Comparison of ENCODE assay signal across 38 cellular contexts in genomic region chr1:47252369-47252768, GRCh38. TPM values are rescaled to one million over a fixed set of nuclear protein-coding genes. Genes with fewer than 3 reads are reported as not detected.
"Had no signal": no experiment of that assay in that cellular context is flagged by ENCODE, and none has a peak within 500 bp of the region (broad histone marks: within the 10 kb centered on the region; RNA-seq: fewer than 3 reads in every experiment).

No MANE protein-coding gene starts in this region.

- H3K4me3 Mint-ChIP-seq: activated CD4-positive, alpha-beta memory T cell treated with anti-CD3 and anti-CD28 coated beads for 36 hours; activated CD4-positive, alpha-beta T cell treated with anti-CD3 and anti-CD28 coated beads for 36 hours; activated CD4-positive, alpha-beta T cell treated with anti-CD3 and anti-CD28 coated beads, Interleukin-2, amount 10 ng/mL, durations not matched to agents 24 days and 14 days; activated CD8-positive, alpha-beta memory T cell treated with anti-CD3 and anti-CD28 coated beads, Interleukin-2, amount 10 ng/mL, durations not matched to agents 7 days and 5 days; activated CD8-positive, alpha-beta T cell treated with anti-CD3 and anti-CD28 coated beads, Interleukin-2, amount 10 ng/mL, durations not matched to agents 7 days and 5 days; activated naive CD4-positive, alpha-beta T cell treated with anti-CD3 and anti-CD28 coated beads for 36 hours; activated naive CD4-positive, alpha-beta T cell treated with anti-CD3 and anti-CD28 coated beads, Interleukin-2, amount 50 U/mL, for 24 hours; activated naive CD8-positive, alpha-beta T cell treated with anti-CD3 and anti-CD28 coated beads for 36 hours; activated naive CD8-positive, alpha-beta T cell treated with anti-CD3 and anti-CD28 coated beads, Interleukin-2, amount 50 U/mL, for 24 hours; activated T-helper 1 cell treated with anti-CD3 and anti-CD28 coated beads, Interleukin-12 subunit alpha, Interleukin-12 subunit beta, Interleukin-2, Interleukin-4 antibody, amounts not matched to agents 30 ng/mL and 10 ng/mL and 1 ng/mL, durations not matched to agents 14 hours and 24 hours and 36 hours; brain; T-helper 17 cell; T-helper 2 cell treated with Interferon-gamma antibody and Interleukin-4, amounts not matched to agents 5 μg/mL and 100 μg/mL, for 36 hours had no signal

- H3K4me1 ChIP-seq: adrenal gland, breast epithelium, colonic mucosa, esophagus muscularis mucosa had no signal

- H3K36me3 Mint-ChIP-seq: brain had no signal

- H3K9me3 Mint-ChIP-seq: activated CD4-positive, alpha-beta memory T cell treated with anti-CD3 and anti-CD28 coated beads for 36 hours; activated CD4-positive, alpha-beta T cell treated with anti-CD3 and anti-CD28 coated beads, Interleukin-2, amount 10 ng/mL, durations not matched to agents 24 days and 14 days; activated naive CD4-positive, alpha-beta T cell treated with anti-CD3 and anti-CD28 coated beads for 36 hours; activated naive CD4-positive, alpha-beta T cell treated with anti-CD3 and anti-CD28 coated beads, Interleukin-2, amount 50 U/mL, for 24 hours; activated naive CD8-positive, alpha-beta T cell treated with anti-CD3 and anti-CD28 coated beads for 36 hours; activated naive CD8-positive, alpha-beta T cell treated with anti-CD3 and anti-CD28 coated beads, Interleukin-2, amount 50 U/mL, for 24 hours; activated T-helper 1 cell treated with anti-CD3 and anti-CD28 coated beads, Interleukin-12 subunit alpha, Interleukin-12 subunit beta, Interleukin-2, Interleukin-4 antibody, amounts not matched to agents 30 ng/mL and 10 ng/mL and 1 ng/mL, durations not matched to agents 14 hours and 24 hours and 36 hours; activated T-helper 2 cell treated with anti-CD3 and anti-CD28 coated beads, Interferon-gamma antibody, Interleukin-2, Interleukin-4, amounts not matched to agents 10 μg/mL and 5 μg/mL and 100 μg/mL, durations not matched to agents 14 hours and 24 hours and 36 hours; brain; T-helper 2 cell treated with Interferon-gamma antibody and Interleukin-4, amounts not matched to agents 5 μg/mL and 100 μg/mL, for 36 hours had no signal

- H3K9me3 ChIP-seq: adrenal gland, breast epithelium, colonic mucosa, esophagus muscularis mucosa had no signal

- H3K4me1 Mint-ChIP-seq: activated CD4-positive, alpha-beta T cell treated with anti-CD3 and anti-CD28 coated beads for 36 hours; activated CD4-positive, alpha-beta T cell treated with anti-CD3 and anti-CD28 coated beads, Interleukin-2, amount 10 ng/mL, durations not matched to agents 24 days and 14 days; activated CD8-positive, alpha-beta memory T cell treated with anti-CD3 and anti-CD28 coated beads, Interleukin-2, amount 10 ng/mL, durations not matched to agents 7 days and 5 days; activated naive CD4-positive, alpha-beta T cell treated with anti-CD3 and anti-CD28 coated beads, Interleukin-2, amount 50 U/mL, for 24 hours; activated naive CD8-positive, alpha-beta T cell treated with anti-CD3 and anti-CD28 coated beads for 36 hours; activated naive CD8-positive, alpha-beta T cell treated with anti-CD3 and anti-CD28 coated beads, Interleukin-2, amount 50 U/mL, for 24 hours; brain; T-helper 17 cell had no signal

- DNase-seq: activated CD4-positive, alpha-beta memory T cell treated with anti-CD3 and anti-CD28 coated beads for 36 hours; activated CD4-positive, alpha-beta T cell treated with anti-CD3 and anti-CD28 coated beads for 36 hours; activated CD4-positive, alpha-beta T cell treated with anti-CD3 and anti-CD28 coated beads, Interleukin-2, amount 10 ng/mL, durations not matched to agents 24 days and 14 days; activated CD4-positive, CD25-positive, alpha-beta regulatory T cell; activated CD4-positive, CD25-positive, alpha-beta regulatory T cell treated with anti-CD3 and anti-CD28 coated beads, Interleukin-2, amount 50 U/mL, for 72 hours; activated CD8-positive, alpha-beta memory T cell treated with anti-CD3 and anti-CD28 coated beads, Interleukin-2, amount 10 ng/mL, durations not matched to agents 7 days and 5 days; activated CD8-positive, alpha-beta memory T cell treated with anti-CD3 and anti-CD28 coated beads, Interleukin-2, amount 50 U/mL, for 4 hours; activated CD8-positive, alpha-beta T cell treated with anti-CD3 and anti-CD28 coated beads, Interleukin-2, amount 10 ng/mL, durations not matched to agents 7 days and 5 days; activated effector memory CD4-positive, alpha-beta T cell treated with anti-CD3 and anti-CD28 coated beads, Interleukin-2, amount 50 U/mL, for 16 hours; activated naive CD4-positive, alpha-beta T cell treated with anti-CD3 and anti-CD28 coated beads for 36 hours; activated naive CD8-positive, alpha-beta T cell treated with anti-CD3 and anti-CD28 coated beads for 36 hours; activated naive CD8-positive, alpha-beta T cell treated with anti-CD3 and anti-CD28 coated beads, Interleukin-2, amount 50 U/mL, for 24 hours; activated T-cell treated with anti-CD3 and anti-CD28 coated beads, Interleukin-2, amount 50 U/mL, for 1 hour; activated T-cell treated with anti-CD3 and anti-CD28 coated beads, Interleukin-2, amount 50 U/mL, for 48 hours; adrenal gland; amygdala; aorta; central memory CD4-positive, alpha-beta T cell; cerebellar nuclear complex; colonic mucosa; effector CD8-positive, alpha-beta T cell; erythroblast; foreskin fibroblast; head of caudate nucleus; T-helper 1 cell; T-helper 17 cell; T1000 had no signal

- ATAC-seq: activated CD4-positive, alpha-beta T cell treated with anti-CD3 and anti-CD28 coated beads for 36 hours; activated CD8-positive, alpha-beta memory T cell treated with anti-CD3 and anti-CD28 coated beads, Interleukin-2, amount 10 ng/mL, durations not matched to agents 7 days and 5 days; activated CD8-positive, alpha-beta T cell treated with anti-CD3 and anti-CD28 coated beads, Interleukin-2, amount 10 ng/mL, durations not matched to agents 7 days and 5 days; activated naive CD8-positive, alpha-beta T cell treated with anti-CD3 and anti-CD28 coated beads, Interleukin-2, amount 50 U/mL, for 24 hours; T-helper 17 cell had no signal

- H3K27me3 ChIP-seq: adrenal gland, breast epithelium, cardiac muscle cell, colonic mucosa, esophagus muscularis mucosa had no signal

- H3K36me3 ChIP-seq: adrenal gland, breast epithelium, cardiac muscle cell, colonic mucosa, esophagus muscularis mucosa had no signal

- H3K27ac Mint-ChIP-seq: activated CD4-positive, alpha-beta memory T cell treated with anti-CD3 and anti-CD28 coated beads for 36 hours; activated CD4-positive, alpha-beta T cell treated with anti-CD3 and anti-CD28 coated beads for 36 hours; activated CD4-positive, alpha-beta T cell treated with anti-CD3 and anti-CD28 coated beads, Interleukin-2, amount 10 ng/mL, durations not matched to agents 24 days and 14 days; activated CD8-positive, alpha-beta memory T cell treated with anti-CD3 and anti-CD28 coated beads, Interleukin-2, amount 10 ng/mL, durations not matched to agents 7 days and 5 days; activated CD8-positive, alpha-beta T cell treated with anti-CD3 and anti-CD28 coated beads, Interleukin-2, amount 10 ng/mL, durations not matched to agents 7 days and 5 days; activated naive CD4-positive, alpha-beta T cell treated with anti-CD3 and anti-CD28 coated beads for 36 hours; activated naive CD4-positive, alpha-beta T cell treated with anti-CD3 and anti-CD28 coated beads, Interleukin-2, amount 50 U/mL, for 24 hours; activated naive CD8-positive, alpha-beta T cell treated with anti-CD3 and anti-CD28 coated beads for 36 hours; activated naive CD8-positive, alpha-beta T cell treated with anti-CD3 and anti-CD28 coated beads, Interleukin-2, amount 50 U/mL, for 24 hours; activated T-helper 1 cell treated with anti-CD3 and anti-CD28 coated beads, Interleukin-12 subunit alpha, Interleukin-12 subunit beta, Interleukin-2, Interleukin-4 antibody, amounts not matched to agents 30 ng/mL and 10 ng/mL and 1 ng/mL, durations not matched to agents 14 hours and 24 hours and 36 hours; activated T-helper 2 cell treated with anti-CD3 and anti-CD28 coated beads, Interferon-gamma antibody, Interleukin-2, Interleukin-4, amounts not matched to agents 10 μg/mL and 5 μg/mL and 100 μg/mL, durations not matched to agents 14 hours and 24 hours and 36 hours; brain; T-helper 17 cell had no signal

- H3K27me3 Mint-ChIP-seq: activated CD4-positive, alpha-beta memory T cell treated with anti-CD3 and anti-CD28 coated beads for 36 hours; activated CD4-positive, alpha-beta T cell treated with anti-CD3 and anti-CD28 coated beads for 36 hours; activated CD4-positive, alpha-beta T cell treated with anti-CD3 and anti-CD28 coated beads, Interleukin-2, amount 10 ng/mL, durations not matched to agents 24 days and 14 days; activated CD8-positive, alpha-beta memory T cell treated with anti-CD3 and anti-CD28 coated beads, Interleukin-2, amount 10 ng/mL, durations not matched to agents 7 days and 5 days; activated naive CD4-positive, alpha-beta T cell treated with anti-CD3 and anti-CD28 coated beads, Interleukin-2, amount 50 U/mL, for 24 hours; activated naive CD8-positive, alpha-beta T cell treated with anti-CD3 and anti-CD28 coated beads for 36 hours; activated naive CD8-positive, alpha-beta T cell treated with anti-CD3 and anti-CD28 coated beads, Interleukin-2, amount 50 U/mL, for 24 hours; brain; T-helper 17 cell had no signal

- FAIRE-seq: endometrium, frontal cortex had no signal

- H3K4me3 ChIP-seq: adrenal gland, breast epithelium, cardiac muscle cell, colonic mucosa, esophagus muscularis mucosa had no signal

- H3K27ac ChIP-seq: adrenal gland, breast epithelium, cardiac muscle cell, colonic mucosa, esophagus muscularis mucosa had no signal

RNA-seq across cellular contexts. Expression of gene TAL1, which starts 20.3 kb away (rescaled TPM):
- total RNA-seq: activated CD4-positive, alpha-beta T cell treated with anti-CD3 and anti-CD28 coated beads, Interleukin-2, amount 10 ng/mL, durations not matched to agents 24 days and 14 days; activated CD8-positive, alpha-beta memory T cell treated with anti-CD3 and anti-CD28 coated beads for 36 hours; activated CD8-positive, alpha-beta memory T cell treated with anti-CD3 and anti-CD28 coated beads, Interleukin-2, amount 10 ng/mL, durations not matched to agents 7 days and 5 days; activated CD8-positive, alpha-beta T cell treated with anti-CD3 and anti-CD28 coated beads, Interleukin-2, amount 10 ng/mL, durations not matched to agents 7 days and 5 days; activated naive CD4-positive, alpha-beta T cell treated with anti-CD3 and anti-CD28 coated beads for 36 hours; activated naive CD8-positive, alpha-beta T cell treated with anti-CD3 and anti-CD28 coated beads for 36 hours; activated T-helper 1 cell treated with anti-CD3 and anti-CD28 coated beads, Interleukin-12 subunit alpha, Interleukin-12 subunit beta, Interleukin-2, Interleukin-4 antibody, amounts not matched to agents 30 ng/mL and 10 ng/mL and 1 ng/mL, durations not matched to agents 14 hours and 24 hours and 36 hours; activated T-helper 2 cell treated with anti-CD3 and anti-CD28 coated beads, Interferon-gamma antibody, Interleukin-2, Interleukin-4, amounts not matched to agents 10 μg/mL and 5 μg/mL and 100 μg/mL, durations not matched to agents 14 hours and 24 hours and 36 hours had no signal
